ENCODE assay signal across 23 cellular contexts in genomic region chr5:2031581-2031980, GRCh38.
"Had no signal": no experiment of that assay in that cellular context is flagged by ENCODE, and none has a peak within 500 bp of the region (broad histone marks: within the 10 kb centered on the region; RNA-seq: fewer than 3 reads in every experiment).

No MANE protein-coding gene starts in this region.

- H3K4me3 Mint-ChIP-seq: dendritic cell treated with granulocyte-macrophage colony-stimulating factor and Interleukin-4, amounts not matched to agents 40 ng/mL and 50 ng/mL, for 4 days; mesothelial cell of epicardium; naive B cell had no signal

- H3K36me3 Mint-ChIP-seq: mesothelial cell of epicardium, naive B cell had no signal

- DNase-seq: colonic mucosa; cortex of kidney; effector CD4-positive, alpha-beta T cell; effector memory CD4-positive, alpha-beta T cell; esophagus squamous epithelium; foreskin fibroblast; foreskin melanocyte; gastrocnemius medialis; glutamatergic neuron; heart right ventricle; hippocampal formation; left cardiac atrium; left lung; left ventricle myocardium superior; lower lobe of right lung; mesenchymal stem cell; mucosa of descending colon; naive B cell had no signal

- H3K27ac Mint-ChIP-seq: dendritic cell treated with granulocyte-macrophage colony-stimulating factor and Interleukin-4, amounts not matched to agents 40 ng/mL and 50 ng/mL, for 4 days; mesothelial cell of epicardium; naive B cell had no signal

- H3K4me3 ChIP-seq: colonic mucosa, esophagus squamous epithelium, gastrocnemius medialis, heart right ventricle, left lung, lower lobe of right lung, mucosa of descending colon had no signal

- H3K9me3 ChIP-seq: colonic mucosa, esophagus squamous epithelium, gastrocnemius medialis, lower lobe of right lung, mucosa of descending colon had no signal

- H3K27ac ChIP-seq: colonic mucosa, esophagus squamous epithelium, gastrocnemius medialis, heart right ventricle, left lung, lower lobe of right lung had no signal

- H3K9me3 Mint-ChIP-seq: dendritic cell treated with granulocyte-macrophage colony-stimulating factor and Interleukin-4, amounts not matched to agents 40 ng/mL and 50 ng/mL, for 4 days had no signal

- FAIRE-seq: endothelial cell of umbilical vein, islet of Langerhans, keratinocyte had no signal

- H3K36me3 ChIP-seq: colonic mucosa, esophagus squamous epithelium, gastrocnemius medialis, heart right ventricle, left lung, lower lobe of right lung had no signal

- H3K27me3 ChIP-seq: colonic mucosa had no signal

- H3K4me1 ChIP-seq: colonic mucosa, gastrocnemius medialis, heart right ventricle, left lung, lower lobe of right lung had no signal

- ATAC-seq: gastrocnemius medialis, heart right ventricle, left cardiac atrium, left lung, left ventricle myocardium superior, lower lobe of right lung, mucosa of descending colon had no signal

- H3K4me1 Mint-ChIP-seq: naive B cell had no signal
